ENCODE assay signal across 23 cellular contexts in genomic region chr2:210762604-210763588, GRCh38.
"Had no signal": no experiment of that assay in that cellular context is flagged by ENCODE, and none has a peak within 500 bp of the region (broad histone marks: within the 10 kb centered on the region; RNA-seq: fewer than 3 reads in every experiment).

No MANE protein-coding gene starts in this region.

- H3K36me3 ChIP-seq: brain microvascular endothelial cell, prostate gland, right atrium auricular region, stomach, upper lobe of left lung had no signal

- DNase-seq: activated CD4-positive, alpha-beta T cell treated with anti-CD3 and anti-CD28 coated beads, Interleukin-2, amount 10 ng/mL, durations not matched to agents 7 days and 5 days; activated CD8-positive, alpha-beta T cell treated with anti-CD3 and anti-CD28 coated beads, Interleukin-2, amount 10 ng/mL, durations not matched to agents 7 days and 5 days; activated naive CD4-positive, alpha-beta T cell treated with anti-CD3 and anti-CD28 coated beads, Interleukin-2, amount 50 U/mL, for 16 hours; activated T-cell treated with anti-CD3 and anti-CD28 coated beads, Interleukin-2, amount 50 U/mL, for 24 hours; aorta; brain microvascular endothelial cell; central memory CD4-positive, alpha-beta T cell; dorsolateral prefrontal cortex; foreskin keratinocyte; glutamatergic neuron; hippocampal formation; stimulated activated CD4-positive, alpha-beta T cell treated with anti-CD3 and anti-CD28 coated beads, Interleukin-12 subunit alpha, Interleukin-12 subunit beta, amount 100 ng/mL, for 4 hours; stimulated activated CD4-positive, alpha-beta T cell treated with anti-CD3 and anti-CD28 coated beads, Interleukin-1b, Interleukin-23, amount 100 ng/mL, for 48 hours; stimulated activated CD8-positive, alpha-beta memory T cell treated with anti-CD3 and anti-CD28 coated beads, Interleukin-4, amount 100 ng/mL, for 48 hours; stomach; testis had no signal

- H3K9me3 ChIP-seq: prostate gland, right atrium auricular region, stomach, testis, upper lobe of left lung had no signal

- H3K27ac ChIP-seq: brain microvascular endothelial cell, dorsolateral prefrontal cortex, foreskin keratinocyte, prostate gland, right atrium auricular region, stomach, testis, upper lobe of left lung had no signal

- H3K4me1 Mint-ChIP-seq: activated CD4-positive, alpha-beta T cell treated with anti-CD3 and anti-CD28 coated beads, Interleukin-2, amount 10 ng/mL, durations not matched to agents 7 days and 5 days had no signal

- H3K4me1 ChIP-seq: foreskin keratinocyte, prostate gland, right atrium auricular region, stomach, testis, upper lobe of left lung had no signal

- H3K27ac Mint-ChIP-seq: activated CD4-positive, alpha-beta T cell treated with anti-CD3 and anti-CD28 coated beads, Interleukin-2, amount 10 ng/mL, durations not matched to agents 7 days and 5 days; activated CD8-positive, alpha-beta T cell treated with anti-CD3 and anti-CD28 coated beads, Interleukin-2, amount 10 ng/mL, durations not matched to agents 7 days and 5 days; activated T-cell treated with anti-CD3 and anti-CD28 coated beads, Interleukin-2, amount 50 U/mL, for 24 hours; activated T-helper 2 cell treated with anti-CD3 and anti-CD28 coated beads, Interferon-gamma antibody, Interleukin-2, Interleukin-4, amounts not matched to agents 10 μg/mL and 5 μg/mL and 100 μg/mL, durations not matched to agents 14 hours and 24 hours and 36 hours had no signal

- H3K4me3 Mint-ChIP-seq: activated CD4-positive, alpha-beta T cell treated with anti-CD3 and anti-CD28 coated beads, Interleukin-2, amount 10 ng/mL, durations not matched to agents 7 days and 5 days; activated CD8-positive, alpha-beta T cell treated with anti-CD3 and anti-CD28 coated beads, Interleukin-2, amount 10 ng/mL, durations not matched to agents 7 days and 5 days; activated T-cell treated with anti-CD3 and anti-CD28 coated beads, Interleukin-2, amount 50 U/mL, for 24 hours had no signal

- H3K27me3 Mint-ChIP-seq: activated CD4-positive, alpha-beta T cell treated with anti-CD3 and anti-CD28 coated beads, Interleukin-2, amount 10 ng/mL, durations not matched to agents 7 days and 5 days; activated T-cell treated with anti-CD3 and anti-CD28 coated beads, Interleukin-2, amount 50 U/mL, for 24 hours had no signal

- H3K4me3 ChIP-seq: dorsolateral prefrontal cortex, lung, prostate gland, right atrium auricular region, stomach, testis, upper lobe of left lung had no signal

- H3K9me3 Mint-ChIP-seq: activated CD4-positive, alpha-beta T cell treated with anti-CD3 and anti-CD28 coated beads, Interleukin-2, amount 10 ng/mL, durations not matched to agents 7 days and 5 days; activated T-helper 2 cell treated with anti-CD3 and anti-CD28 coated beads, Interferon-gamma antibody, Interleukin-2, Interleukin-4, amounts not matched to agents 10 μg/mL and 5 μg/mL and 100 μg/mL, durations not matched to agents 14 hours and 24 hours and 36 hours had no signal

- ATAC-seq: activated CD4-positive, CD25-positive, alpha-beta regulatory T cell treated with anti-CD3 and anti-CD28 coated beads, Interleukin-2, amount 50 U/mL, for 24 hours; activated CD8-positive, alpha-beta T cell treated with anti-CD3 and anti-CD28 coated beads, Interleukin-2, amount 10 ng/mL, durations not matched to agents 7 days and 5 days; foreskin keratinocyte; left lobe of liver had no signal

- H3K27me3 ChIP-seq: brain microvascular endothelial cell, dorsolateral prefrontal cortex, foreskin keratinocyte, right atrium auricular region, stomach, testis, upper lobe of left lung had no signal
